ENCODE assay signal across 14 cellular contexts in genomic region chr21:42539931-42540343, GRCh38. TPM values are rescaled to one million over a fixed set of nuclear protein-coding genes. Genes with fewer than 3 reads are reported as not detected.
DNase-seq lines count a peak whose midpoint lies in the region; ATAC-seq, FAIRE-seq and TF ChIP-seq lines count a peak whose summit lies in the region.
"Had no signal": no experiment of that assay in that cellular context is flagged by ENCODE, and none has a peak within 500 bp of the region (broad histone marks: within the 10 kb centered on the region; RNA-seq: fewer than 3 reads in every experiment).

No MANE protein-coding gene starts in this region.

- no TSS peak for BruUV-seq in K562 (replicated peaks; lab: Mats Ljungman, UMichigan)

- no peak for TF ChIP-seq POLR2A in K562 (conservative IDR thresholded peaks at IDR 0.05)

- H3K79me2 ChIP-seq in Loucy (ENCODE audit: insufficient read depth, low read length): peaks cover 14% of the 10 kb centered on the region; the same call in 1 of the 2 replicates
- H3K79me2 ChIP-seq in K562 (ENCODE audit: control insufficient read depth, insufficient read depth, low read length): no peaks in the 10 kb centered on the region
- no peaks in the 10 kb centered on the region for H3K79me2 ChIP-seq in neural progenitor cell (ENCODE audit: low read depth)

- no peak for TF ChIP-seq EP300 in K562 (IDR thresholded peaks at IDR 0.05; ENCODE audit: low read length)

- TF ChIP-seq CTCF in Loucy (conservative IDR thresholded peaks at IDR 0.05; ENCODE audit: low read length) (peak; percentile 51), K562 (IDR thresholded peaks at IDR 0.05 in 2 of 3, conservative IDR thresholded peaks at IDR 0.05 in 1 of 3; ENCODE audit: insufficient read depth in 2 of 3, low read depth in 1 of 3, low read length in 3 of 3) (peak; percentile 79 to 96 (median 87)), neural progenitor cell (IDR thresholded peaks at IDR 0.05) (peak; percentile 63), CD14-positive monocyte (IDR thresholded peaks at IDR 0.05) (no peak)

- H3K4me3 ChIP-seq in Loucy (ENCODE audit: low read length, poor library complexity, severe bottlenecking) (no peak overlapping the region), K562 (no peak overlapping the region), neural progenitor cell (no peak overlapping the region)

- H3K4me2 ChIP-seq in Loucy (ENCODE audit: low read depth, low read length, poor library complexity, severe bottlenecking): no peak overlapping the region
- H3K4me2 ChIP-seq in K562 (ENCODE audit: insufficient read depth, low read length): peak overlapping the region; percentile 36; the same call in 1 of the 2 replicates
- H3K4me2 ChIP-seq in neural progenitor cell: no peak overlapping the region

- H3K9me2 ChIP-seq in Loucy (replicated peaks; ENCODE audit: low read depth, low read length): no peaks in the 10 kb centered on the region

- no peaks in the 10 kb centered on the region for H3K9me3 Mint-ChIP-seq in neural progenitor cell
- H3K9me3 Mint-ChIP-seq in CD14-positive monocyte: peaks cover 0 to 1% (median 0%) of the 10 kb centered on the region in 7 donors
- H3K9me3 Mint-ChIP-seq: natural killer cell treated with Interleukin-12 subunit alpha and Interleukin-12 subunit beta and Interleukin-15 and Interleukin-18, amount 100 ng/mL, for 72 hours had no signal

- peaks cover 6% of the 10 kb centered on the region for H3K4me1 ChIP-seq in Loucy (ENCODE audit: insufficient read depth, low read length, poor library complexity, severe bottlenecking)
- H3K4me1 ChIP-seq in K562 (replicated peaks in 1 of 2; ENCODE audit: control insufficient read depth in 2 of 2, insufficient read depth in 2 of 2, low read length in 2 of 2): peaks cover 23 to 28% of the 10 kb centered on the region in 2 experiments
- no peaks in the 10 kb centered on the region for H3K4me1 ChIP-seq in neural progenitor cell

- H3K27me3 Mint-ChIP-seq in neural progenitor cell (ENCODE audit: insufficient read depth, low read depth) (peaks cover 4% of the 10 kb centered on the region), CD14-positive monocyte (ENCODE audit: low read depth in 3 of 3) (no peaks in the 10 kb centered on the region)
- H3K27me3 Mint-ChIP-seq: natural killer cell treated with Interleukin-12 subunit alpha and Interleukin-12 subunit beta and Interleukin-15 and Interleukin-18, amount 100 ng/mL, for 72 hours had no signal

- H2AFZ ChIP-seq in Loucy (ENCODE audit: low read length) (no peak overlapping the region), K562 (ENCODE audit: low read depth, low read length) (peak overlapping the region; percentile 23; the same call in 1 of the 2 replicates), neural progenitor cell (replicated peaks) (no peak overlapping the region)

- H3K4me3 Mint-ChIP-seq in neural progenitor cell (no peak overlapping the region), CD14-positive monocyte (no peak overlapping the region)
- H3K4me3 Mint-ChIP-seq: natural killer cell treated with Interleukin-12 subunit alpha and Interleukin-12 subunit beta and Interleukin-15 and Interleukin-18, amount 100 ng/mL, for 72 hours had no signal

- in situ Hi-C loops in K562 (cut with MboI): no loop called here

- no peaks in the 10 kb centered on the region for H3K9me1 ChIP-seq in K562 (ENCODE audit: control insufficient read depth, insufficient read depth, low read length)

- CTCF ChIA-PET in K562 (lab: Yijun Ruan, JAX; ENCODE audit: low intra/inter-chr PET ratio): interaction anchor here (0.6 to 2.0 kb wide), 3 partner anchors 34 to 387 kb away, joined by 4 to 17 read pairs (median 8); no protein-coding TSS in a partner anchor

- H3K9ac ChIP-seq in Loucy (ENCODE audit: low read depth, low read length, poor library complexity, severe bottlenecking) (no peak overlapping the region), K562 (ENCODE audit: insufficient read depth in 1 of 2, low read depth in 2 of 2, low read length in 2 of 2) (no peak overlapping the region), neural progenitor cell (no peak overlapping the region)

- H3F3A ChIP-seq in Loucy (ENCODE audit: low read depth) (no peaks in the 10 kb centered on the region), neural progenitor cell (ENCODE audit: low read depth) (no peaks in the 10 kb centered on the region)

- DNase-seq in ELR (ENCODE audit: low read depth) (peak; percentile 15), K562 (ENCODE audit: extremely low read depth in 1 of 4, low spot score in 3 of 4) (peak; percentile 60 to 81 (median 71)), neural progenitor cell (ENCODE audit: low spot score) (peak; percentile 64), DMS153 treated with DMSO at 0.1 percent for 48 hours (lab: John Stamatoyannopoulos, UW; ENCODE audit: unreplicated experiment) (no peak), dedifferentiated amniotic fluid mesenchymal stem cell (ENCODE audit: extremely low spot score) (no peak), glomerular visceral epithelial cell (ENCODE audit: extremely low spot score) (no peak), CD14-positive monocyte (ENCODE audit: low spot score) (no peak)
- DNase-seq: activated effector memory CD4-positive, alpha-beta T cell treated with anti-CD3 and anti-CD28 coated beads, Interleukin-2, amount 50 U/mL, for 16 hours; caudate nucleus; NCI-H2107 had no signal

- no peaks in the 10 kb centered on the region for H3K9me3 ChIP-seq in Loucy (ENCODE audit: insufficient read depth, low read depth, low read length)
- no peaks in the 10 kb centered on the region for H3K9me3 ChIP-seq in K562 (replicated peaks; ENCODE audit: control insufficient read depth, insufficient read depth, low read depth, low read length)
- H3K9me3 ChIP-seq in neural progenitor cell (ENCODE audit: low read depth): no peaks in the 10 kb centered on the region

- intact Hi-C loops in K562 (cut with micrococcal nuclease) (loop anchor here (1.0 to 10.0 kb wide), 7 partner anchors 34 to 385 kb away; partner anchors contain the start of gene TFF1), CD14-positive monocyte (cut with micrococcal nuclease) (no loop called here)

- peak; percentile 95 for FAIRE-seq in K562 (lab: Jason Lieb, UNC)
- FAIRE-seq: keratinocyte had no signal

- peaks cover 24% of the 10 kb centered on the region for H3K4me1 Mint-ChIP-seq in neural progenitor cell
- H3K4me1 Mint-ChIP-seq in CD14-positive monocyte: peaks cover 1% of the 10 kb centered on the region

- H3K36me3 ChIP-seq in Loucy (ENCODE audit: insufficient read depth, low read length) (peaks cover 98% of the 10 kb centered on the region), K562 (ENCODE audit: control insufficient read depth, insufficient read depth, low read length) (no peaks in the 10 kb centered on the region), neural progenitor cell (no peaks in the 10 kb centered on the region)

- POLR2A ChIA-PET in K562 (lab: Yijun Ruan, JAX): interaction anchor here (0.6 to 2.0 kb wide), 5 partner anchors 13 to 884 kb away, joined by 3 to 7 read pairs (median 4); partner anchors contain the start of gene PDE9A

- no peaks in the 10 kb centered on the region for H3K36me3 Mint-ChIP-seq in neural progenitor cell
- H3K36me3 Mint-ChIP-seq in CD14-positive monocyte: peaks cover 73 to 74% of the 10 kb centered on the region in 2 donors
- H3K36me3 Mint-ChIP-seq: natural killer cell treated with Interleukin-12 subunit alpha and Interleukin-12 subunit beta and Interleukin-15 and Interleukin-18, amount 100 ng/mL, for 72 hours had no signal

- H3K27ac ChIP-seq in K562 (ENCODE audit: extremely low read depth, low read depth, low read length) (no peak overlapping the region), neural progenitor cell (no peak overlapping the region)

- no peaks in the 10 kb centered on the region for H3K27me3 ChIP-seq in Loucy (ENCODE audit: insufficient read depth, low read length, poor library complexity, severe bottlenecking)
- H3K27me3 ChIP-seq in K562 (ENCODE audit: control insufficient read depth in 2 of 2, insufficient read depth in 2 of 2, low read length in 2 of 2): peaks cover 25 to 40% of the 10 kb centered on the region in 2 experiments
- H3K27me3 ChIP-seq in neural progenitor cell: no peaks in the 10 kb centered on the region

- peak; percentile 90 for ATAC-seq in K562
- ATAC-seq: natural killer cell treated with Interleukin-12 subunit alpha and Interleukin-12 subunit beta and Interleukin-15 and Interleukin-18, amount 100 ng/mL, for 72 hours; Panc1 had no signal

- H4K20me1 ChIP-seq in Loucy (ENCODE audit: insufficient read depth, low read length, poor library complexity, severe bottlenecking) (peaks cover 3% of the 10 kb centered on the region), K562 (replicated peaks; ENCODE audit: control insufficient read depth, insufficient read depth, low read length) (peaks cover 5% of the 10 kb centered on the region; the same call in 1 of the 2 replicates), neural progenitor cell (ENCODE audit: low read depth) (no peaks in the 10 kb centered on the region)

- WGBS in K562 (ENCODE audit: insufficient coverage, low coverage, missing lambda C conversion rate): 2% methylated on average over 7 of the region's 7 CpGs

- H3K27ac Mint-ChIP-seq in neural progenitor cell (no peak overlapping the region), CD14-positive monocyte (no peak overlapping the region)
- H3K27ac Mint-ChIP-seq: natural killer cell treated with Interleukin-12 subunit alpha and Interleukin-12 subunit beta and Interleukin-15 and Interleukin-18, amount 100 ng/mL, for 72 hours had no signal

- peak; percentile 92 to 96 for TF ChIP-seq RAD21 in K562 (CRISPR knock-in tag; conservative IDR thresholded peaks at IDR 0.05 in 1 of 2, IDR thresholded peaks at IDR 0.05 in 1 of 2)

RNA-seq across cellular contexts. Expression of gene SLC37A1, which starts 26.3 kb away (rescaled TPM):
- 4.6 and 9.1 TPM in 2 replicates for total RNA-seq in K562 (2011; cell fraction: chromatin; rRNA removed; ENCODE audit: low replicate concordance)
- 5.5 and 5.9 TPM in 2 replicates for total RNA-seq in K562 (2011; cell fraction: nucleolus; rRNA removed)
- total RNA-seq in K562 (2011; cell fraction: nucleoplasm; rRNA removed): 5.6 and 6.5 TPM in 2 replicates
- total RNA-seq in K562 (2014; rRNA removed) (0.33 and 1.4 TPM in 2 replicates), K562 (2014; rRNA removed; fragmentation: Illumina TruSeq; extraction: Trizol) (0.10 and 0.15 TPM in 2 replicates), K562 (2015; rRNA removed; fragmentation: Illumina TruSeq; extraction: Trizol) (0.40 and 0.79 TPM in 2 replicates), K562 (2021) (0.40 and 0.60 TPM in 2 replicates), neural progenitor cell (ENCODE audit: low replicate concordance) (1.2 and 6.1 TPM in 2 replicates)
- polyA plus RNA-seq in K562 (2011; rRNA removed) (3.4 and 4.5 TPM in 2 replicates), K562 (2014; fragmentation: Illumina TruSeq; extraction: Trizol) (0.45 and 0.65 TPM in 2 replicates), K562 (2014; fragmentation: Nextera tagmentation; extraction: Ambion mirVana) (under 1 TPM; 0.06 to 0.20 TPM), K562 (2014; rRNA removed) (0.09 and 0.24 TPM in 2 replicates), CD14-positive monocyte (1 to 10 TPM; 2.7 to 4.3 TPM)
- 2.8 and 3.2 TPM in 2 replicates for polyA plus RNA-seq in K562 (2011; cell fraction: cytosol; rRNA removed)
- polyA plus RNA-seq in K562 (2011; cell fraction: nucleus; rRNA removed): 10.8 and 11.2 TPM in 2 replicates
- polyA plus RNA-seq in K562 (2012): 0.43 and 1.8 TPM in 2 replicates
- polyA minus RNA-seq in K562 (2011; rRNA and poly(A)+ RNA removed): 3.8 and 6.7 TPM in 2 replicates
- 2.5 and 2.6 TPM in 2 replicates for polyA minus RNA-seq in K562 (2011; cell fraction: cytosol; rRNA and poly(A)+ RNA removed)
- 8.3 and 11.8 TPM in 2 replicates for polyA minus RNA-seq in K562 (2011; cell fraction: nucleus; rRNA and poly(A)+ RNA removed)

RNA-seq across cellular contexts. Expression of gene RSPH1, which starts 43.9 kb away (rescaled TPM):
- total RNA-seq in K562 (2011; cell fraction: chromatin; rRNA removed; ENCODE audit: low replicate concordance): 0.16 TPM in 1 of 2 replicates, not detected in the other
- total RNA-seq in K562 (2011; cell fraction: nucleolus; rRNA removed): not detected in 2 replicates
- total RNA-seq in K562 (2011; cell fraction: nucleoplasm; rRNA removed): 0.15 TPM in 1 of 2 replicates, not detected in the other
- total RNA-seq in K562 (2014; rRNA removed) (not detected in 2 replicates), K562 (2014; rRNA removed; fragmentation: Illumina TruSeq; extraction: Trizol) (not detected in 2 replicates), K562 (2015; rRNA removed; fragmentation: Illumina TruSeq; extraction: Trizol) (not detected in 2 replicates), K562 (2021) (not detected in 2 replicates), neural progenitor cell (ENCODE audit: low replicate concordance) (0.04 and 0.34 TPM in 2 replicates)
- polyA plus RNA-seq in K562 (2011; rRNA removed) (0.17 TPM in 1 of 2 replicates, not detected in the other), K562 (2014; fragmentation: Illumina TruSeq; extraction: Trizol) (not detected in 2 replicates), K562 (2014; fragmentation: Nextera tagmentation; extraction: Ambion mirVana) (not detected), K562 (2014; rRNA removed) (not detected in 2 replicates), CD14-positive monocyte (not detected)
- 0.01 TPM in 1 of 2 replicates, not detected in the other for polyA plus RNA-seq in K562 (2011; cell fraction: cytosol; rRNA removed)
- 0.07 TPM in 1 of 2 replicates, not detected in the other for polyA plus RNA-seq in K562 (2011; cell fraction: nucleus; rRNA removed)
- 0.18 TPM in 1 of 2 replicates, not detected in the other for polyA plus RNA-seq in K562 (2012)
- 0.07 TPM in 1 of 2 replicates, not detected in the other for polyA minus RNA-seq in K562 (2011; rRNA and poly(A)+ RNA removed)
- not detected in 2 replicates for polyA minus RNA-seq in K562 (2011; cell fraction: cytosol; rRNA and poly(A)+ RNA removed)
- polyA minus RNA-seq in K562 (2011; cell fraction: nucleus; rRNA and poly(A)+ RNA removed): not detected in 2 replicates

Comparison
In these comparisons a context has a peak if more than half of its experiments do, and no peak if none do; other contexts are left out.
1. DNase-seq: peak in ELR (single experiment), K562 (4 of 4) and neural progenitor cell (single experiment); none in DMS153 treated with DMSO at 0.1 percent for 48 hours (single experiment), dedifferentiated amniotic fluid mesenchymal stem cell (single experiment), glomerular visceral epithelial cell (single experiment) and CD14-positive monocyte (single experiment).